19 cellular contexts compared by ENCODE assay signal in genomic region chr15:101089579-101090459, GRCh38.
DNase-seq lines count a peak whose midpoint lies in the region; ATAC-seq and TF ChIP-seq lines count a peak whose summit lies in the region.
"Had no signal": no experiment of that assay in that cellular context is flagged by ENCODE, and none has a peak within 500 bp of the region (broad histone marks: within the 10 kb centered on the region; RNA-seq: fewer than 3 reads in every experiment).

No MANE protein-coding gene starts in this region.

- peaks cover 11% of the 10 kb centered on the region for H3K4me1 Mint-ChIP-seq in activated CD4-positive, alpha-beta T cell treated with anti-CD3 and anti-CD28 coated beads, Interleukin-2, amount 10 ng/mL, durations not matched to agents 24 days and 14 days
- H3K4me1 Mint-ChIP-seq in stimulated activated effector memory CD8-positive, alpha-beta T cell treated with anti-CD3 and anti-CD28 coated beads, Interleukin-12 subunit alpha, Interleukin-12 subunit beta, amount 100 ng/mL, for 72 hours = peaks cover 25% of the 10 kb centered on the region
- H3K4me1 Mint-ChIP-seq in activated T-cell treated with anti-CD3 and anti-CD28 coated beads, Interleukin-2, amount 50 U/mL, for 4 hours (ENCODE audit: low read depth) = no peaks in the 10 kb centered on the region

- no peak for TF ChIP-seq EP300 in gastroesophageal sphincter (IDR thresholded peaks at IDR 0.05)

- peaks cover 5% of the 10 kb centered on the region for H3K27me3 Mint-ChIP-seq in activated CD4-positive, alpha-beta T cell treated with anti-CD3 and anti-CD28 coated beads, Interleukin-2, amount 10 ng/mL, durations not matched to agents 24 days and 14 days
- peaks cover 3% of the 10 kb centered on the region for H3K27me3 Mint-ChIP-seq in activated T-cell treated with anti-CD3 and anti-CD28 coated beads, Interleukin-2, amount 50 U/mL, for 4 hours (ENCODE audit: low read depth)
- H3K27me3 Mint-ChIP-seq: activated CD8-positive, alpha-beta T cell treated with anti-CD3 and anti-CD28 coated beads for 36 hours had no signal

- H3K4me3 ChIP-seq in gastroesophageal sphincter = no peak overlapping the region
- H3K4me3 ChIP-seq: BLaER1 treated with 17β-estradiol and CSF1 and Interleukin-3, amounts not matched to agents 10 nM and 100 nM had no signal

- no peak overlapping the region for H3K4me3 Mint-ChIP-seq in activated CD4-positive, alpha-beta T cell treated with anti-CD3 and anti-CD28 coated beads, Interleukin-2, amount 10 ng/mL, durations not matched to agents 24 days and 14 days
- H3K4me3 Mint-ChIP-seq in stimulated activated effector memory CD8-positive, alpha-beta T cell treated with anti-CD3 and anti-CD28 coated beads, Interleukin-12 subunit alpha, Interleukin-12 subunit beta, amount 100 ng/mL, for 72 hours = no peak overlapping the region
- H3K4me3 Mint-ChIP-seq in activated T-cell treated with anti-CD3 and anti-CD28 coated beads, Interleukin-2, amount 50 U/mL, for 4 hours = no peak overlapping the region
- H3K4me3 Mint-ChIP-seq: activated CD8-positive, alpha-beta T cell treated with anti-CD3 and anti-CD28 coated beads for 36 hours had no signal

- no peaks in the 10 kb centered on the region for H3K9me3 ChIP-seq in gastroesophageal sphincter
- H3K9me3 ChIP-seq: BLaER1 treated with 17β-estradiol and CSF1 and Interleukin-3, amounts not matched to agents 10 nM and 100 nM; tibial artery had no signal

- no peak for ATAC-seq in gastroesophageal sphincter
- ATAC-seq in stimulated activated effector memory CD8-positive, alpha-beta T cell treated with anti-CD3 and anti-CD28 coated beads, Interleukin-12 subunit alpha, Interleukin-12 subunit beta, amount 100 ng/mL, for 72 hours = no peak
- ATAC-seq in activated T-cell treated with anti-CD3 and anti-CD28 coated beads, Interleukin-2, amount 50 U/mL, for 4 hours = no peak

- no peak for DNase-seq in activated CD4-positive, alpha-beta T cell treated with anti-CD3 and anti-CD28 coated beads, Interleukin-2, amount 10 ng/mL, durations not matched to agents 24 days and 14 days
- no peak for DNase-seq in activated CD4-positive, alpha-beta T cell treated with anti-CD3 and anti-CD28 coated beads for 1 hour
- DNase-seq in RPMI8226 = peak; percentile 90
- DNase-seq in stimulated activated effector memory CD8-positive, alpha-beta T cell treated with anti-CD3 and anti-CD28 coated beads, Interleukin-12 subunit alpha, Interleukin-12 subunit beta, amount 100 ng/mL, for 72 hours (ENCODE audit: low spot score in 2 of 2) = no peak
- no peak for DNase-seq in activated T-cell treated with anti-CD3 and anti-CD28 coated beads, Interleukin-2, amount 50 U/mL, for 4 hours
- no peak for DNase-seq in stimulated activated CD4-positive, alpha-beta T cell treated with anti-CD3 and anti-CD28 coated beads, Interleukin-1b, Interleukin-23, amount 100 ng/mL, for 48 hours
- DNase-seq in HCEC 1CT = no peak
- DNase-seq: 8988T; cortex of kidney; DMS 273 treated with DMSO at 0.1 percent for 48 hours; foreskin melanocyte; GF-D8; NCI-H345; stimulated activated CD4-positive, alpha-beta T cell treated with anti-CD3 and anti-CD28 coated beads, Interleukin-4, amount 100 ng/mL, for 24 hours; stimulated activated CD8-positive, alpha-beta memory T cell treated with anti-CD3 and anti-CD28 coated beads, Interleukin-4, amount 100 ng/mL, for 48 hours; tibial artery had no signal

- intact Hi-C loops in activated CD4-positive, alpha-beta T cell treated with anti-CD3 and anti-CD28 coated beads, Interleukin-2, amount 10 ng/mL, durations not matched to agents 24 days and 14 days (cut with micrococcal nuclease) = loop anchor here (5.0 kb wide), 3 partner anchors 37 to 117 kb away; no protein-coding TSS in a partner anchor

- H3K4me1 ChIP-seq in gastroesophageal sphincter = peaks cover 0 to 40% (median 7%) of the 10 kb centered on the region in 3 donors

- 79 to 88% methylated on average over 4 to 5 of the region's 9 CpGs for WGBS in gastroesophageal sphincter (ENCODE audit: low coverage in 1 of 2), 2 donors

- H3K27ac Mint-ChIP-seq in activated CD4-positive, alpha-beta T cell treated with anti-CD3 and anti-CD28 coated beads, Interleukin-2, amount 10 ng/mL, durations not matched to agents 24 days and 14 days = peak overlapping the region; percentile 20
- H3K27ac Mint-ChIP-seq in stimulated activated effector memory CD8-positive, alpha-beta T cell treated with anti-CD3 and anti-CD28 coated beads, Interleukin-12 subunit alpha, Interleukin-12 subunit beta, amount 100 ng/mL, for 72 hours = peak overlapping the region; percentile 26
- H3K27ac Mint-ChIP-seq: activated CD8-positive, alpha-beta T cell treated with anti-CD3 and anti-CD28 coated beads for 36 hours had no signal

- no peaks in the 10 kb centered on the region for H3K36me3 Mint-ChIP-seq in activated CD4-positive, alpha-beta T cell treated with anti-CD3 and anti-CD28 coated beads, Interleukin-2, amount 10 ng/mL, durations not matched to agents 24 days and 14 days (ENCODE audit: low read depth)
- no peaks in the 10 kb centered on the region for H3K36me3 Mint-ChIP-seq in stimulated activated effector memory CD8-positive, alpha-beta T cell treated with anti-CD3 and anti-CD28 coated beads, Interleukin-12 subunit alpha, Interleukin-12 subunit beta, amount 100 ng/mL, for 72 hours
- H3K36me3 Mint-ChIP-seq in activated T-cell treated with anti-CD3 and anti-CD28 coated beads, Interleukin-2, amount 50 U/mL, for 4 hours (ENCODE audit: insufficient read depth) = no peaks in the 10 kb centered on the region

- no peak for TF ChIP-seq POLR2A in gastroesophageal sphincter (IDR thresholded peaks at IDR 0.05)

- H3K27ac ChIP-seq in gastroesophageal sphincter = peak overlapping the region in 3 of 4 donors; percentile 2 to 37 (median 22)
- H3K27ac ChIP-seq: BLaER1 treated with 17β-estradiol and CSF1 and Interleukin-3, amounts not matched to agents 10 nM and 100 nM had no signal

- H3K27me3 ChIP-seq in gastroesophageal sphincter = no peaks in the 10 kb centered on the region
- H3K27me3 ChIP-seq: tibial artery had no signal

- peaks cover 4% of the 10 kb centered on the region for H3K9me3 Mint-ChIP-seq in activated CD4-positive, alpha-beta T cell treated with anti-CD3 and anti-CD28 coated beads, Interleukin-2, amount 10 ng/mL, durations not matched to agents 24 days and 14 days
- H3K9me3 Mint-ChIP-seq in stimulated activated effector memory CD8-positive, alpha-beta T cell treated with anti-CD3 and anti-CD28 coated beads, Interleukin-12 subunit alpha, Interleukin-12 subunit beta, amount 100 ng/mL, for 72 hours = no peaks in the 10 kb centered on the region
- H3K9me3 Mint-ChIP-seq in activated T-cell treated with anti-CD3 and anti-CD28 coated beads, Interleukin-2, amount 50 U/mL, for 4 hours = no peaks in the 10 kb centered on the region
- H3K9me3 Mint-ChIP-seq: activated CD8-positive, alpha-beta T cell treated with anti-CD3 and anti-CD28 coated beads for 36 hours had no signal

- no peak for TF ChIP-seq CTCF in gastroesophageal sphincter (IDR thresholded peaks at IDR 0.05)

- H3K36me3 ChIP-seq in gastroesophageal sphincter = no peaks in the 10 kb centered on the region
- H3K36me3 ChIP-seq: BLaER1 treated with 17β-estradiol and CSF1 and Interleukin-3, amounts not matched to agents 10 nM and 100 nM; tibial artery had no signal
